3 cellular contexts compared by ENCODE assay signal in the genomic region with DNA sequence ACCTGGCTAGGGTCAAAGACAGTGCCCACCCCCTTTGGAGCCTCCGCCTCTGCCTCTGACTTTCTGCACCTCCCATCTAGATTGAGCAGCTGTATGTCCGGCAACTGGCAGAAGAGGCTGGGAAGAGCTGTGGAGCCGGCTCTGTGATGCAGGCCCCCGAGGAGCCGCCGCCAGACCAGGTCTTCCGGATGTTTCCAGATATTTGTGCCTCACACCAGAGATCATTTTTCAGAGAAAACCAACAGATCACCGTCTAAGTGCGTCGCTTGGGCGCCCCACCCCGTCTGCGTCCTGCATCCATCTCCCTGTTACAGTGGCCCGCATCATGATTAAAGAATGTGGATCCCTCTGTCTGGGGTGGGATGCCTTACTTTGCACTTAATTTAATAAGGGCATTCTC.
TF ChIP-seq lines count a peak whose summit lies in the region.

No MANE protein-coding gene starts in this region.

TF ChIP-seq in SK-N-SH treated with all-trans-retinoic acid at 6 μM for 48 hours, 23 proteins besides CTCF, POLR2A, EP300 and RAD21 (continues in another document):
- TF ChIP-seq ESRRG (CRISPR knock-in tag; IDR thresholded peaks at IDR 0.05) = no peak
- TF ChIP-seq PPARA (CRISPR knock-in tag; IDR thresholded peaks at IDR 0.05; ENCODE audit: borderline replicate concordance) = no peak
- no peak for TF ChIP-seq RARB (CRISPR knock-in tag; IDR thresholded peaks at IDR 0.05)
- no peak for TF ChIP-seq ZNF565 (CRISPR knock-in tag; conservative IDR thresholded peaks at IDR 0.05; ENCODE audit: low read depth)
- no peak for TF ChIP-seq BACH2 (CRISPR knock-in tag; IDR thresholded peaks at IDR 0.05; ENCODE audit: borderline replicate concordance)
- TF ChIP-seq TCF4 (CRISPR knock-in tag; IDR thresholded peaks at IDR 0.05; ENCODE audit: borderline replicate concordance) = no peak
- TF ChIP-seq, protein P1, sequence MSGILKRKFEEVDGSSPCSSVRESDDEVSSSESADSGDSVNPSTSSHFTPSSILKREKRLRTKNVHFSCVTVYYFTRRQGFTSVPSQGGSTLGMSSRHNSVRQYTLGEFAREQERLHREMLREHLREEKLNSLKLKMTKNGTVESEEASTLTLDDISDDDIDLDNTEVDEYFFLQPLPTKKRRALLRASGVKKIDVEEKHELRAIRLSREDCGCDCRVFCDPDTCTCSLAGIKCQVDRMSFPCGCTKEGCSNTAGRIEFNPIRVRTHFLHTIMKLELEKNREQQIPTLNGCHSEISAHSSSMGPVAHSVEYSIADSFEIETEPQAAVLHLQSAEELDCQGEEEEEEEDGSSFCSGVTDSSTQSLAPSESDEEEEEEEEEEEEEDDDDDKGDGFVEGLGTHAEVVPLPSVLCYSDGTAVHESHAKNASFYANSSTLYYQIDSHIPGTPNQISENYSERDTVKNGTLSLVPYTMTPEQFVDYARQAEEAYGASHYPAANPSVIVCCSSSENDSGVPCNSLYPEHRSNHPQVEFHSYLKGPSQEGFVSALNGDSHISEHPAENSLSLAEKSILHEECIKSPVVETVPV (CRISPR knock-in tag; IDR thresholded peaks at IDR 0.05) = no peak
- TF ChIP-seq ISL1 (CRISPR knock-in tag; IDR thresholded peaks at IDR 0.05) = no peak
- TF ChIP-seq ZFP3 (CRISPR knock-in tag; IDR thresholded peaks at IDR 0.05) = no peak
- TF ChIP-seq, protein P2, sequence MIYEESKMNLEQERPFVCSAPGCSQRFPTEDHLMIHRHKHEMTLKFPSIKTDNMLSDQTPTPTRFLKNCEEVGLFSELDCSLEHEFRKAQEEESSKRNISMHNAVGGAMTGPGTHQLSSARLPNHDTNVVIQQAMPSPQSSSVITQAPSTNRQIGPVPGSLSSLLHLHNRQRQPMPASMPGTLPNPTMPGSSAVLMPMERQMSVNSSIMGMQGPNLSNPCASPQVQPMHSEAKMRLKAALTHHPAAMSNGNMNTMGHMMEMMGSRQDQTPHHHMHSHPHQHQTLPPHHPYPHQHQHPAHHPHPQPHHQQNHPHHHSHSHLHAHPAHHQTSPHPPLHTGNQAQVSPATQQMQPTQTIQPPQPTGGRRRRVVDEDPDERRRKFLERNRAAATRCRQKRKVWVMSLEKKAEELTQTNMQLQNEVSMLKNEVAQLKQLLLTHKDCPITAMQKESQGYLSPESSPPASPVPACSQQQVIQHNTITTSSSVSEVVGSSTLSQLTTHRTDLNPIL (CRISPR knock-in tag; IDR thresholded peaks at IDR 0.05; ENCODE audit: low read depth) = no peak
- no peak for TF ChIP-seq SNAI2 (CRISPR knock-in tag; IDR thresholded peaks at IDR 0.05)
- no peak for TF ChIP-seq ZNF8 (CRISPR knock-in tag; IDR thresholded peaks at IDR 0.05)
- TF ChIP-seq GLIS3 (CRISPR knock-in tag; IDR thresholded peaks at IDR 0.05) = no peak
- TF ChIP-seq, protein P3, sequence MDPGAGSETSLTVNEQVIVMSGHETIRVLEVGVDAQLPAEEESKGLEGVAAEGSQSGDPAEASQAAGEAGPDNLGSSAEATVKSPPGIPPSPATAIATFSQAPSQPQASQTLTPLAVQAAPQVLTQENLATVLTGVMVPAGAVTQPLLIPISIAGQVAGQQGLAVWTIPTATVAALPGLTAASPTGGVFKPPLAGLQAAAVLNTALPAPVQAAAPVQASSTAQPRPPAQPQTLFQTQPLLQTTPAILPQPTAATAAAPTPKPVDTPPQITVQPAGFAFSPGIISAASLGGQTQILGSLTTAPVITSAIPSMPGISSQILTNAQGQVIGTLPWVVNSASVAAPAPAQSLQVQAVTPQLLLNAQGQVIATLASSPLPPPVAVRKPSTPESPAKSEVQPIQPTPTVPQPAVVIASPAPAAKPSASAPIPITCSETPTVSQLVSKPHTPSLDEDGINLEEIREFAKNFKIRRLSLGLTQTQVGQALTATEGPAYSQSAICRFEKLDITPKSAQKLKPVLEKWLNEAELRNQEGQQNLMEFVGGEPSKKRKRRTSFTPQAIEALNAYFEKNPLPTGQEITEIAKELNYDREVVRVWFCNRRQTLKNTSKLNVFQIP (CRISPR knock-in tag; IDR thresholded peaks at IDR 0.05; ENCODE audit: borderline replicate concordance, low read depth) = no peak
- no peak for TF ChIP-seq ZC3H10 (CRISPR knock-in tag; IDR thresholded peaks at IDR 0.05)
- TF ChIP-seq ZNF70 (CRISPR knock-in tag; IDR thresholded peaks at IDR 0.05) = no peak
- TF ChIP-seq CSDC2 (CRISPR knock-in tag; IDR thresholded peaks at IDR 0.05) = no peak

TF ChIP-seq in SK-N-SH, 30 proteins besides CTCF, POLR2A, EP300 and RAD21:
- TF ChIP-seq JUND (IDR thresholded peaks at IDR 0.05) (no peak), CHD2 (IDR thresholded peaks at IDR 0.05; ENCODE audit: low read length, partially characterized antibody) (no peak), FOXM1 (IDR thresholded peaks at IDR 0.05; ENCODE audit: low read depth) (no peak), GATA2 (CRISPR knock-in tag; IDR thresholded peaks at IDR 0.05) (no peak)
- TF ChIP-seq, protein P4, sequence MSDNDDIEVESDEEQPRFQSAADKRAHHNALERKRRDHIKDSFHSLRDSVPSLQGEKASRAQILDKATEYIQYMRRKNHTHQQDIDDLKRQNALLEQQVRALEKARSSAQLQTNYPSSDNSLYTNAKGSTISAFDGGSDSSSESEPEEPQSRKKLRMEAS (IDR thresholded peaks at IDR 0.05; ENCODE audit: low read depth) = no peak
- TF ChIP-seq, protein P5, sequence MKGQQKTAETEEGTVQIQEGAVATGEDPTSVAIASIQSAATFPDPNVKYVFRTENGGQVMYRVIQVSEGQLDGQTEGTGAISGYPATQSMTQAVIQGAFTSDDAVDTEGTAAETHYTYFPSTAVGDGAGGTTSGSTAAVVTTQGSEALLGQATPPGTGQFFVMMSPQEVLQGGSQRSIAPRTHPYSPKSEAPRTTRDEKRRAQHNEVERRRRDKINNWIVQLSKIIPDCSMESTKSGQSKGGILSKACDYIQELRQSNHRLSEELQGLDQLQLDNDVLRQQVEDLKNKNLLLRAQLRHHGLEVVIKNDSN (IDR thresholded peaks at IDR 0.05; ENCODE audit: borderline replicate concordance, low read depth) = no peak
- TF ChIP-seq, protein P6, sequence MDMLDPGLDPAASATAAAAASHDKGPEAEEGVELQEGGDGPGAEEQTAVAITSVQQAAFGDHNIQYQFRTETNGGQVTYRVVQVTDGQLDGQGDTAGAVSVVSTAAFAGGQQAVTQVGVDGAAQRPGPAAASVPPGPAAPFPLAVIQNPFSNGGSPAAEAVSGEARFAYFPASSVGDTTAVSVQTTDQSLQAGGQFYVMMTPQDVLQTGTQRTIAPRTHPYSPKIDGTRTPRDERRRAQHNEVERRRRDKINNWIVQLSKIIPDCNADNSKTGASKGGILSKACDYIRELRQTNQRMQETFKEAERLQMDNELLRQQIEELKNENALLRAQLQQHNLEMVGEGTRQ (IDR thresholded peaks at IDR 0.05; ENCODE audit: borderline replicate concordance, low read depth, low read length) = no peak

TF ChIP-seq in GM12878, 131 proteins besides CTCF, POLR2A, EP300 and RAD21:
- TF ChIP-seq CHD2 (IDR thresholded peaks at IDR 0.05; ENCODE audit: borderline replicate concordance, low read depth, low read length) (no peak), CBX5 (IDR thresholded peaks at IDR 0.05; ENCODE audit: low read depth) (no peak), RCOR1 (conservative IDR thresholded peaks at IDR 0.05; ENCODE audit: low read depth, low read length) (no peak), EGR1 (IDR thresholded peaks at IDR 0.05; ENCODE audit: borderline replicate concordance in 1 of 2, low read depth in 2 of 2, low read length in 2 of 2) (no peak), RB1 (IDR thresholded peaks at IDR 0.05; ENCODE audit: borderline replicate concordance) (no peak), CREB1 (IDR thresholded peaks at IDR 0.05; ENCODE audit: low read depth) (no peak), TARDBP (IDR thresholded peaks at IDR 0.05; ENCODE audit: borderline replicate concordance) (no peak), HCFC1 (IDR thresholded peaks at IDR 0.05; ENCODE audit: low read length) (no peak), IKZF1 (conservative IDR thresholded peaks at IDR 0.05) (no peak), KDM1A (IDR thresholded peaks at IDR 0.05; ENCODE audit: borderline replicate concordance) (no peak)
